Comparison of ENCODE assay signal across 10 cellular contexts in the genomic region with DNA sequence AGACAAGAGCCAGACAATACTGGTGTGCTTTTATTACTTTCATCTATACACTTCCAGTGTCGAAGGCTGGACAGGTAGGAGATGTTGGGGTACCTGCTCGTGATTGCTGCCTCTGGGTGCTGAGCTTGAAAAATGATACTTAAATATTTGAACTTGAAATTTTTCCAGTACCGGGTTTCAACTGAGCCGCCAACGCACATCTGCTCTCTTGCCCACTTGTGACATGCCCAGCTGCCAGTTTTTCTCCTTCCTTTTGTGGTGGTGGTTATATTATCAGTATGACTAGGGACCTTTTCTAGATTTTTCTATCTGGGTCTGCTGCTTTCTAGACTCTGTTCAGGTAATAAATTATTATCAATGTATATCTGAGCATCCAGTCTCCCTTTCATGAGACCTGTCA. TPM values are rescaled to one million over a fixed set of nuclear protein-coding genes. Genes with fewer than 3 reads are reported as not detected.
A peak's percentile ranks its signal among the peaks of the same experiment; 100 is the strongest.
DNase-seq lines count a peak whose midpoint lies in the region; ATAC-seq, FAIRE-seq and TF ChIP-seq lines count a peak whose summit lies in the region.
"Had no signal": no experiment of that assay in that cellular context is flagged by ENCODE, and none has a peak within 500 bp of the region (broad histone marks: within the 10 kb centered on the region; RNA-seq: fewer than 3 reads in every experiment).

No MANE protein-coding gene starts in this region.

- peak; percentile 28 for DNase-seq in DMS 273 treated with DMSO at 0.1 percent for 48 hours (lab: John Stamatoyannopoulos, UW)
- no peak for DNase-seq in NB4 (ENCODE audit: low read depth)
- DNase-seq in dermis blood vessel endothelial cell: peak; percentile 4
- peak in 1 of 2 donors; percentile 13 for DNase-seq in gastrocnemius medialis
- no peak for DNase-seq in H4 (ENCODE audit: low spot score)
- DNase-seq in frontal cortex (ENCODE audit: low spot score in 2 of 2): no peak
- no peak for DNase-seq in GOT3 (lab: John Stamatoyannopoulos, UW)
- no peak for DNase-seq in NCI-H526 treated with DMSO at 0.1 percent for 48 hours (lab: John Stamatoyannopoulos, UW)
- DNase-seq: transverse colon had no signal

- TF ChIP-seq CTCF in NB4 (IDR thresholded peaks at IDR 0.05; ENCODE audit: low read depth, low read length) (no peak), gastrocnemius medialis (IDR thresholded peaks at IDR 0.05 in 4 of 5, conservative IDR thresholded peaks at IDR 0.05 in 1 of 5) (no peak)

- in situ Hi-C loops in gastrocnemius medialis (cut with MboI; ENCODE audit: low sequenced_read_pairs in 4 of 4): no loop called here

- intact Hi-C loops in gastrocnemius medialis (cut with DNase I; ENCODE audit: low total_unique reads): no loop called here

- no peaks in the 10 kb centered on the region for H3K36me3 ChIP-seq in gastrocnemius medialis
- H3K36me3 ChIP-seq: transverse colon had no signal

- H3K4me3 ChIP-seq in NB4 (ENCODE audit: low read depth, low read length): peak overlapping the region; percentile 99
- peak overlapping the region; percentile 69 to 87 (median 78) for H3K4me3 ChIP-seq in gastrocnemius medialis

- no peaks in the 10 kb centered on the region for H3K9me3 ChIP-seq in gastrocnemius medialis
- H3K9me3 ChIP-seq: transverse colon had no signal

- H3K27me3 ChIP-seq in gastrocnemius medialis: no peaks in the 10 kb centered on the region
- H3K27me3 ChIP-seq: transverse colon had no signal

- peaks cover 19 to 37% of the 10 kb centered on the region in 2 donors for H3K4me1 ChIP-seq in gastrocnemius medialis

- FAIRE-seq in frontal cortex (lab: Jason Lieb, UNC): no peak
- FAIRE-seq: TTC549 had no signal

- peak in 1 of 2 donors; percentile 24 for ATAC-seq in gastrocnemius medialis

- TF ChIP-seq POLR2A in NB4 (IDR thresholded peaks at IDR 0.05; ENCODE audit: extremely low read depth, insufficient read length) (no peak), gastrocnemius medialis (IDR thresholded peaks at IDR 0.05) (no peak)

- H3K27ac ChIP-seq in gastrocnemius medialis: peak overlapping the region; percentile 78 to 95 (median 90)

RNA-seq across cellular contexts. Expression of a gene that starts 3.4 kb away (rescaled TPM):
- 92.8 and 149 TPM in 2 replicates for total RNA-seq in dermis blood vessel endothelial cell
- 100 to 1,000 TPM in 1 of 4 donors, 10 to 100 TPM in 3; 34.5 to 146 (median 62.1) TPM for total RNA-seq in gastrocnemius medialis
- total RNA-seq in H4 (2014; rRNA removed; shearing (Covaris generic)): 36.4 and 42.7 TPM in 2 replicates
- total RNA-seq in frontal cortex: 230 TPM

RNA-seq across cellular contexts. Expression of a gene that starts 42.0 kb away (rescaled TPM):
- 1.6 and 3.2 TPM in 2 replicates for total RNA-seq in dermis blood vessel endothelial cell
- 1 to 10 TPM in 3 of 4 donors, under 1 TPM in 1; 0.95 to 5.4 (median 1.4) TPM for total RNA-seq in gastrocnemius medialis
- 1.0 and 1.2 TPM in 2 replicates for total RNA-seq in H4 (2014; rRNA removed; shearing (Covaris generic))
- total RNA-seq in frontal cortex: 2.0 TPM

Comparison
In these comparisons a context has a peak if more than half of its experiments do, and no peak if none do; other contexts are left out.
1. DNase-seq: peak in DMS 273 treated with DMSO at 0.1 percent for 48 hours (single experiment) and dermis blood vessel endothelial cell (single experiment); none in NB4 (single experiment), H4 (single experiment), frontal cortex (0 of 2), GOT3 (single experiment) and NCI-H526 treated with DMSO at 0.1 percent for 48 hours (single experiment).